In genomic region chr5:36323926-36324781, GRCh38 we compare ENCODE assay signal across 15 cellular contexts. TPM values are rescaled to one million over a fixed set of nuclear protein-coding genes. Genes with fewer than 3 reads are reported as not detected.
"Had no signal": no experiment of that assay in that cellular context is flagged by ENCODE, and none has a peak within 500 bp of the region (broad histone marks: within the 10 kb centered on the region; RNA-seq: fewer than 3 reads in every experiment).

No MANE protein-coding gene starts in this region.

- H3K4me1 ChIP-seq: esophagus muscularis mucosa, parathyroid adenoma, spleen, transverse colon had no signal

- ATAC-seq: activated T-cell treated with anti-CD3 and anti-CD28 coated beads, Interleukin-2, amount 50 U/mL, for 4 hours; stimulated activated memory B cell treated with anti-CD40 and anti-IgM and Interleukin-4, amounts not matched to agents 10 μg/mL and 1 μg/mL and 100 μg/mL, for 72 hours; T-cell had no signal

- H3K9me3 ChIP-seq: esophagus muscularis mucosa, transverse colon had no signal

- H3K4me3 ChIP-seq: esophagus muscularis mucosa, spleen, transverse colon had no signal

- H3K27me3 ChIP-seq: dorsolateral prefrontal cortex, esophagus muscularis mucosa, transverse colon had no signal

- H3K27ac ChIP-seq: dorsolateral prefrontal cortex, esophagus muscularis mucosa, parathyroid adenoma, spleen, transverse colon had no signal

- DNase-seq: activated CD4-positive, alpha-beta T cell treated with anti-CD3 and anti-CD28 coated beads for 1 hour; activated CD4-positive, alpha-beta T cell treated with anti-CD3 and anti-CD28 coated beads, Interleukin-2, amount 50 U/mL, for 48 hours; activated gamma-delta T cell; activated T-cell treated with anti-CD3 and anti-CD28 coated beads, Interleukin-2, amount 50 U/mL, for 4 hours; glutamatergic neuron; retina; spleen; stimulated activated CD4-positive, alpha-beta T cell treated with anti-CD3 and anti-CD28 coated beads, Interleukin-1b, Interleukin-23, amount 100 ng/mL, for 48 hours; T-cell; T1000; transverse colon had no signal

- H3K36me3 ChIP-seq: esophagus muscularis mucosa, spleen, transverse colon had no signal

RNA-seq across cellular contexts. Expression of gene RANBP3L, which starts 22.5 kb away (rescaled TPM):
- total RNA-seq: T-cell had no signal
